In the genomic region with DNA sequence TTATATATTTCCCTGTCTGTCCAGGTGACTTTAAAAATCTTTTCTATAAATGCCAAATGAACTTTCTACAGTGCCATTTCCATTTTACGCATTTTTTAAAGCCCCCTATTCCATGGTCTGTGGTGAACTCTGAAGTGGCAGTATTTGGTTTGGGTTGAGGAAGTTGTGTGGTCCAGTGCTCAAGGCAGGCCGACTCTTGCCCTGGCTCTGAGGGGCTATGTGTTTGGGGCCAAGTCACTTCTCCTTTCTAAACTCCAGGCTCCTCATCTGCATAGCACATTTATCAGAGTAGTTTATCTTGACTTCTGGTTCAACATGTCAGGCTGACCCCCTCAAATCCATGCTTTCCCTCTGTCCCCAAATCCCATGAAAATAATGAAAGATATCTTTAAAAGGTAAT, we compare ENCODE assay signal across 15 cellular contexts.
"Had no signal": no experiment of that assay in that cellular context is flagged by ENCODE, and none has a peak within 500 bp of the region (broad histone marks: within the 10 kb centered on the region; RNA-seq: fewer than 3 reads in every experiment).

No MANE protein-coding gene starts in this region.

- H3K4me3 Mint-ChIP-seq: activated CD4-positive, alpha-beta T cell treated with anti-CD3 and anti-CD28 coated beads, Interleukin-2, amount 10 ng/mL, durations not matched to agents 24 days and 14 days; activated naive CD8-positive, alpha-beta T cell; nephron had no signal

- H3K27me3 ChIP-seq: body of pancreas, transverse colon, vagina had no signal

- H3K4me3 ChIP-seq: body of pancreas, transverse colon, vagina had no signal

- H3K27ac ChIP-seq: body of pancreas, transverse colon, vagina had no signal

- H3K27me3 Mint-ChIP-seq: activated naive CD8-positive, alpha-beta T cell had no signal

- ATAC-seq: body of pancreas; stimulated activated naive CD8-positive, alpha-beta T cell treated with anti-CD3 and anti-CD28 coated beads, Interleukin-15, Interleukin-2, amounts not matched to agents 100 U/mL and 50 U/mL, for 24 hours had no signal

- DNase-seq: activated CD4-positive, alpha-beta T cell treated with anti-CD3 and anti-CD28 coated beads, Interleukin-2, amount 10 ng/mL, durations not matched to agents 24 days and 14 days; activated CD4-positive, CD25-positive, alpha-beta regulatory T cell; activated CD8-positive, alpha-beta memory T cell treated with anti-CD3 and anti-CD28 coated beads, Interleukin-2, amount 50 U/mL, for 48 hours; activated gamma-delta T cell treated with Interleukin-2 at 50 U/mL for 16 hours; amygdala; body of pancreas; caudate nucleus; hypothalamus; occipital lobe; stimulated activated CD4-positive, alpha-beta T cell treated with anti-CD3 and anti-CD28 coated beads, Interleukin-4, amount 100 ng/mL, for 1 hour; stimulated activated naive CD8-positive, alpha-beta T cell treated with anti-CD3 and anti-CD28 coated beads, Interleukin-15, Interleukin-2, amounts not matched to agents 100 U/mL and 50 U/mL, for 24 hours; transverse colon had no signal

- H3K27ac Mint-ChIP-seq: activated CD4-positive, alpha-beta T cell treated with anti-CD3 and anti-CD28 coated beads, Interleukin-2, amount 10 ng/mL, durations not matched to agents 24 days and 14 days; activated naive CD8-positive, alpha-beta T cell; nephron had no signal

- H3K9me3 ChIP-seq: body of pancreas, transverse colon, vagina had no signal

- H3K9me3 Mint-ChIP-seq: activated CD4-positive, alpha-beta T cell treated with anti-CD3 and anti-CD28 coated beads, Interleukin-2, amount 10 ng/mL, durations not matched to agents 24 days and 14 days; nephron had no signal

- H3K36me3 ChIP-seq: transverse colon had no signal
